ENCODE assay signal across 11 cellular contexts in genomic region chr11:75654314-75654713, GRCh38. TPM values are rescaled to one million over a fixed set of nuclear protein-coding genes. Genes with fewer than 3 reads are reported as not detected.
DNase-seq lines count a peak whose midpoint lies in the region; ATAC-seq, FAIRE-seq and TF ChIP-seq lines count a peak whose summit lies in the region.
"Had no signal": no experiment of that assay in that cellular context is flagged by ENCODE, and none has a peak within 500 bp of the region (broad histone marks: within the 10 kb centered on the region; RNA-seq: fewer than 3 reads in every experiment).

No MANE protein-coding gene starts in this region.

- H3K4me1 ChIP-seq in left lung = no peaks in the 10 kb centered on the region
- H3K4me1 ChIP-seq: ascending aorta had no signal

- H3K27me3 Mint-ChIP-seq in T-cell = peaks cover 14 to 16% of the 10 kb centered on the region in 2 donors

- H3K4me3 Mint-ChIP-seq in T-cell = no peak overlapping the region

- intact Hi-C loops in left lung (cut with DNase I) = no loop called here

- H3K27me3 ChIP-seq in left lung = no peaks in the 10 kb centered on the region
- H3K27me3 ChIP-seq: ascending aorta had no signal

- no peaks in the 10 kb centered on the region for H3K36me3 ChIP-seq in left lung
- H3K36me3 ChIP-seq: ascending aorta had no signal

- H3K27ac ChIP-seq in left lung = no peak overlapping the region
- H3K27ac ChIP-seq: 22Rv1, ascending aorta had no signal

- CTCF ChIA-PET in T-cell (lab: Charles Lee) = interaction anchor here in 1 of 2 donors (0.6 kb wide), 1 partner anchor 9 kb away, joined by 3 read pairs; no protein-coding TSS in a partner anchor

- peak; percentile 80 to 91 for ATAC-seq in activated CD4-positive, CD25-positive, alpha-beta regulatory T cell treated with anti-CD3 and anti-CD28 coated beads, Interleukin-2, amount 50 U/mL, for 24 hours
- ATAC-seq in GM21423 (IDR thresholded peaks at IDR 0.05; ENCODE audit: unreplicated experiment) = peak; percentile 73
- peak; percentile 65 for ATAC-seq in left lung
- ATAC-seq in T-cell (replicated peaks in 1 of 4) = no peak

- H3K27ac Mint-ChIP-seq in T-cell = no peak overlapping the region

- no peaks in the 10 kb centered on the region for H3K4me1 Mint-ChIP-seq in T-cell

- no peaks in the 10 kb centered on the region for H3K36me3 Mint-ChIP-seq in T-cell

- no peak overlapping the region for H3K4me3 ChIP-seq in left lung
- H3K4me3 ChIP-seq: ascending aorta had no signal

- H3K9me3 Mint-ChIP-seq in T-cell = no peaks in the 10 kb centered on the region

- no peak for DNase-seq in activated CD4-positive, CD25-positive, alpha-beta regulatory T cell (lab: John Stamatoyannopoulos, UW)
- DNase-seq in HTR-8/SVneo (ENCODE audit: insufficient read length, low spot score) (peak; percentile 58), left lung (no peak), DMS79 (lab: John Stamatoyannopoulos, UW) (no peak), T-cell (no peak), NCI-H446 (lab: John Stamatoyannopoulos, UW) (no peak)
- DNase-seq: NCI-H2107 had no signal

- no peaks in the 10 kb centered on the region for H3K9me3 ChIP-seq in left lung
- H3K9me3 ChIP-seq: ascending aorta had no signal

- POLR2A ChIA-PET in T-cell (lab: Charles Lee) = interaction anchor here in 1 of 2 donors (0.6 kb wide), 1 partner anchor 17 kb away, joined by 3 read pairs; no protein-coding TSS in a partner anchor

- TF ChIP-seq CTCF in left lung (IDR thresholded peaks at IDR 0.05) = no peak

- no peak for FAIRE-seq in HTR-8/SVneo (lab: Jason Lieb, UNC)

RNA-seq across cellular contexts. Expression of gene MAP6, which starts 14.5 kb away (rescaled TPM):
- total RNA-seq in left lung (1 to 10 TPM; 5.9 to 6.6 TPM), T-cell (under 1 TPM in 3 of 5 donors, not detected in 2; 0.19 to 0.35 (median 0.30) TPM)

Comparison
In these comparisons a context has a peak if more than half of its experiments do, and no peak if none do; other contexts are left out.
1. ATAC-seq: peak in activated CD4-positive, CD25-positive, alpha-beta regulatory T cell treated with anti-CD3 and anti-CD28 coated beads, Interleukin-2, amount 50 U/mL, for 24 hours (2 of 2), GM21423 (single experiment) and left lung (single experiment); none in T-cell (0 of 4).
2. RNA of gene MAP6, which starts 14.5 kb away (total RNA-seq): 5.9 to 6.6 TPM in left lung; 0.19 to 0.35 TPM in T-cell; every median in the first group is over 4 times any median in the second.